ENCODE assay signal across 11 cellular contexts in genomic region chr3:19645093-19645492, GRCh38.
DNase-seq lines count a peak whose midpoint lies in the region; ATAC-seq and TF ChIP-seq lines count a peak whose summit lies in the region.
"Had no signal": no experiment of that assay in that cellular context is flagged by ENCODE, and none has a peak within 500 bp of the region (broad histone marks: within the 10 kb centered on the region; RNA-seq: fewer than 3 reads in every experiment).

No MANE protein-coding gene starts in this region.

- peaks cover 3% of the 10 kb centered on the region for H3K4me1 ChIP-seq in neural progenitor cell

- no peak overlapping the region for H2AFZ ChIP-seq in neural progenitor cell (replicated peaks)

- H3K4me2 ChIP-seq in neural progenitor cell, result no peak overlapping the region

- no peaks in the 10 kb centered on the region for H3K9me3 ChIP-seq in neural progenitor cell (ENCODE audit: low read depth)

- no peaks in the 10 kb centered on the region for H3K27me3 Mint-ChIP-seq in neural progenitor cell (ENCODE audit: insufficient read depth, low read depth)

- peaks cover 12% of the 10 kb centered on the region for H3F3A ChIP-seq in neural progenitor cell (ENCODE audit: low read depth)

- no peaks in the 10 kb centered on the region for H4K20me1 ChIP-seq in neural progenitor cell (ENCODE audit: low read depth)

- ATAC-seq in GM18511 (IDR thresholded peaks at IDR 0.05; ENCODE audit: unreplicated experiment) (peak; percentile 69), GM21381 (IDR thresholded peaks at IDR 0.05; ENCODE audit: unreplicated experiment) (peak; percentile 59), HG03565 (IDR thresholded peaks at IDR 0.05; ENCODE audit: unreplicated experiment) (peak; percentile 83), GM21423 (IDR thresholded peaks at IDR 0.05; ENCODE audit: unreplicated experiment) (no peak), GM18873 (IDR thresholded peaks at IDR 0.05; ENCODE audit: low FRiP score, unreplicated experiment) (no peak)

- H3K4me3 ChIP-seq in epithelial cell of proximal tubule (ENCODE audit: low read depth, low read length) (no peak overlapping the region), neural progenitor cell (no peak overlapping the region)

- no peak overlapping the region for H3K9ac ChIP-seq in neural progenitor cell

- H3K27ac Mint-ChIP-seq in neural progenitor cell, result no peak overlapping the region

- no peaks in the 10 kb centered on the region for H3K36me3 Mint-ChIP-seq in neural progenitor cell

- TF ChIP-seq CTCF in epithelial cell of proximal tubule (conservative IDR thresholded peaks at IDR 0.05; ENCODE audit: low read depth, low read length) (no peak), neural progenitor cell (IDR thresholded peaks at IDR 0.05) (no peak)

- no peaks in the 10 kb centered on the region for H3K27me3 ChIP-seq in neural progenitor cell

- no peak overlapping the region for H3K27ac ChIP-seq in neural progenitor cell
- H3K27ac ChIP-seq: HL-60, RWPE1 had no signal

- no peaks in the 10 kb centered on the region for H3K4me1 Mint-ChIP-seq in neural progenitor cell

- no peaks in the 10 kb centered on the region for H3K9me3 Mint-ChIP-seq in neural progenitor cell

- H3K79me2 ChIP-seq in neural progenitor cell (ENCODE audit: low read depth), result no peaks in the 10 kb centered on the region

- no peak overlapping the region for H3K4me3 Mint-ChIP-seq in neural progenitor cell

- no peaks in the 10 kb centered on the region for H3K36me3 ChIP-seq in neural progenitor cell

- DNase-seq in epithelial cell of proximal tubule (ENCODE audit: low read depth) (peak; percentile 22), neural progenitor cell (ENCODE audit: low spot score) (no peak), NCI-H1436 treated with DMSO at 0.1 percent for 48 hours (lab: John Stamatoyannopoulos, UW) (no peak)
- DNase-seq: occipital lobe had no signal

Comparison
In these comparisons a context has a peak if more than half of its experiments do, and no peak if none do; other contexts are left out.
1. ATAC-seq: peak in GM18511 (single experiment), GM21381 (single experiment) and HG03565 (single experiment); none in GM21423 (single experiment) and GM18873 (single experiment).